24 cellular contexts compared by ENCODE assay signal in the genomic region with DNA sequence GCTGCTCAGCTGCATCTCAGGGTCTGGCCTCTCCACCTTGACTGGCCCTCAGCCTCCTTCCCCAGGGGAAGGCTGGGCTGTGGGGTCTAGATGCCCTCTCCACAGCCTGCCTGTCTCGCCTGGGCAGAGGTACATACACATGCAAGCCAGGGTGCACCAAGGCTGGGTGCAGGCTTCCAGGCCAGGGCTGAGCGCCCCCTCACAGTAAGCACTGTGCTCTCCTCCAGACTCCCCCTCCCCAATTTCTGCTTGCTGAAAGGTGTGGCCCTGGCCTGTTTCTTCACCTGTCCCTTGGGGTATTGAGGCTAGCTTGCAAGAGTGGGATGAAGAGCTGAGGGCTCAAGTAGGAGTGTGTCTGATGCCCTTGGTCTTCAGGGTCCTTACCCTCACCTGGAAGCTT. TPM values are rescaled to one million over a fixed set of nuclear protein-coding genes. Genes with fewer than 3 reads are reported as not detected.
A peak's percentile ranks its signal among the peaks of the same experiment; 100 is the strongest.
DNase-seq lines count a peak whose midpoint lies in the region; ATAC-seq and TF ChIP-seq lines count a peak whose summit lies in the region.
"Had no signal": no experiment of that assay in that cellular context is flagged by ENCODE, and none has a peak within 500 bp of the region (broad histone marks: within the 10 kb centered on the region; RNA-seq: fewer than 3 reads in every experiment).

No MANE protein-coding gene starts in this region.

- intact Hi-C loops in activated CD4-positive, alpha-beta T cell treated with anti-CD3 and anti-CD28 coated beads, Interleukin-2, amount 10 ng/mL, durations not matched to agents 24 days and 14 days (cut with micrococcal nuclease), result no loop called here

- no peak overlapping the region for H2BK12ac ChIP-seq in neuronal stem cell (ENCODE audit: low read length)

- TF ChIP-seq CTCF in DND-41 (IDR thresholded peaks at IDR 0.05; ENCODE audit: borderline replicate concordance, extremely low read depth, low read length, poor library complexity, severe bottlenecking), result no peak

- H4K8ac ChIP-seq in neuronal stem cell (ENCODE audit: low read depth, low read length), result no peak overlapping the region

- no peak overlapping the region for H3K27ac Mint-ChIP-seq in activated CD4-positive, alpha-beta T cell treated with anti-CD3 and anti-CD28 coated beads, Interleukin-2, amount 10 ng/mL, durations not matched to agents 24 days and 14 days
- H3K27ac Mint-ChIP-seq in central memory CD8-positive, alpha-beta T cell (ENCODE audit: low read depth), result peak overlapping the region; percentile 91
- H3K27ac Mint-ChIP-seq: activated naive CD4-positive, alpha-beta T cell treated with anti-CD3 and anti-CD28 coated beads, Interleukin-2, amount 10 ng/mL, durations not matched to agents 7 days and 5 days; stimulated activated naive CD8-positive, alpha-beta T cell treated with anti-CD3 and anti-CD28 coated beads, Interleukin-15, Interleukin-2, amounts not matched to agents 100 ng/mL and 50 ng/mL, for 24 hours; type B pancreatic cell had no signal

- H3K36me3 ChIP-seq in DND-41 (ENCODE audit: insufficient read depth, low read length), result peaks cover 46% of the 10 kb centered on the region
- H3K36me3 ChIP-seq in neuronal stem cell (replicated peaks in 1 of 2; ENCODE audit: control insufficient read depth in 2 of 2, insufficient read depth in 2 of 2, low read length in 2 of 2), result peaks cover 11 to 53% of the 10 kb centered on the region in 2 donors

- no peak for ATAC-seq in DND-41 (ENCODE audit: insufficient read depth, low read depth)
- no peak for ATAC-seq in central memory CD8-positive, alpha-beta T cell (replicated peaks; ENCODE audit: extremely low read depth, poor library complexity, severe bottlenecking)
- ATAC-seq in GM18519 (IDR thresholded peaks at IDR 0.05; ENCODE audit: low FRiP score, unreplicated experiment), result no peak
- ATAC-seq: left lung, SK-N-SH treated with all-trans-retinoic acid at 6 μM for 48 hours had no signal

- peaks cover 8% of the 10 kb centered on the region; the same call in 1 of the 2 replicates for H4K20me1 ChIP-seq in DND-41 (ENCODE audit: insufficient read depth, low read length)

- H3K23ac ChIP-seq in neuronal stem cell (ENCODE audit: low read depth, low read length, poor library complexity), result peak overlapping the region; percentile 9

- H2BK5ac ChIP-seq in neuronal stem cell (ENCODE audit: low read length), result no peak overlapping the region

- peak; percentile 55 for DNase-seq in activated CD4-positive, alpha-beta T cell treated with anti-CD3 and anti-CD28 coated beads, Interleukin-2, amount 10 ng/mL, durations not matched to agents 24 days and 14 days
- DNase-seq in activated CD4-positive, alpha-beta T cell treated with anti-CD3 and anti-CD28 coated beads for 4 hours, result no peak
- DNase-seq in DND-41, result no peak
- DNase-seq in central memory CD8-positive, alpha-beta T cell (ENCODE audit: low spot score in 2 of 2), result no peak
- DNase-seq in neuronal stem cell (ENCODE audit: low spot score), result no peak
- DNase-seq in cerebellar nuclear complex (lab: John Stamatoyannopoulos, UW), result no peak
- DNase-seq in stimulated activated naive CD4-positive, alpha-beta T cell treated with Interleukin-2 at 50 U/mL for 16 hours (lab: John Stamatoyannopoulos, UW), result no peak
- DNase-seq: activated naive CD4-positive, alpha-beta T cell treated with anti-CD3 and anti-CD28 coated beads, Interleukin-2, amount 10 ng/mL, durations not matched to agents 7 days and 5 days; activated T-cell treated with anti-CD3 and anti-CD28 coated beads, Interleukin-2, amount 50 U/mL, for 48 hours; Calu3; caudate nucleus; EL; immature natural killer cell; NCI-H1436; NCI-H510A; small intestine had no signal

- WGBS in neuronal stem cell (ENCODE audit: extremely low coverage in 2 of 2, insufficient read length in 2 of 2, insufficient replicate concordance in 1 of 2), 2 donors, result no CpG with 5 or more reads among the region's 2 CpGs

- H3K79me1 ChIP-seq in neuronal stem cell (ENCODE audit: low read depth, low read length), result peaks cover 4% of the 10 kb centered on the region

- H3K36me3 Mint-ChIP-seq in activated CD4-positive, alpha-beta T cell treated with anti-CD3 and anti-CD28 coated beads, Interleukin-2, amount 10 ng/mL, durations not matched to agents 24 days and 14 days (ENCODE audit: low read depth), result peaks cover 27% of the 10 kb centered on the region
- H3K36me3 Mint-ChIP-seq in central memory CD8-positive, alpha-beta T cell (ENCODE audit: insufficient read depth), result peaks cover 45% of the 10 kb centered on the region
- H3K36me3 Mint-ChIP-seq: immature natural killer cell, type B pancreatic cell had no signal

- H3K9me3 ChIP-seq in DND-41 (ENCODE audit: insufficient read depth, low read length, severe bottlenecking), result no peaks in the 10 kb centered on the region
- no peaks in the 10 kb centered on the region for H3K9me3 ChIP-seq in neuronal stem cell (replicated peaks in 1 of 2; ENCODE audit: control insufficient read depth in 2 of 2, insufficient read depth in 1 of 2, low read depth in 1 of 2, low read length in 2 of 2)
- H3K9me3 ChIP-seq: HAP-1, left lung had no signal

- H3K27me3 ChIP-seq in DND-41 (ENCODE audit: insufficient read depth, low read length, poor library complexity) (no peaks in the 10 kb centered on the region), neuronal stem cell (ENCODE audit: control insufficient read depth in 3 of 3, insufficient read depth in 3 of 3, low read depth in 1 of 3, low read length in 3 of 3) (no peaks in the 10 kb centered on the region)
- H3K27me3 ChIP-seq: hepatocyte, left lung had no signal

- no peak overlapping the region for H2AFZ ChIP-seq in DND-41 (ENCODE audit: low read depth, low read length)
- no peak overlapping the region for H2AFZ ChIP-seq in neuronal stem cell (ENCODE audit: low read length)
- H2AFZ ChIP-seq: hepatocyte had no signal

- H2BK120ac ChIP-seq in neuronal stem cell (ENCODE audit: low read depth, low read length), result no peak overlapping the region

- H2BK15ac ChIP-seq in neuronal stem cell (ENCODE audit: low read length), result no peak overlapping the region

- H3K27me3 Mint-ChIP-seq in activated CD4-positive, alpha-beta T cell treated with anti-CD3 and anti-CD28 coated beads, Interleukin-2, amount 10 ng/mL, durations not matched to agents 24 days and 14 days, result no peaks in the 10 kb centered on the region
- no peaks in the 10 kb centered on the region for H3K27me3 Mint-ChIP-seq in central memory CD8-positive, alpha-beta T cell
- H3K27me3 Mint-ChIP-seq: activated naive CD4-positive, alpha-beta T cell treated with anti-CD3 and anti-CD28 coated beads, Interleukin-2, amount 10 ng/mL, durations not matched to agents 7 days and 5 days; stimulated activated naive CD8-positive, alpha-beta T cell treated with anti-CD3 and anti-CD28 coated beads, Interleukin-15, Interleukin-2, amounts not matched to agents 100 ng/mL and 50 ng/mL, for 24 hours; type B pancreatic cell had no signal

- H4K91ac ChIP-seq in neuronal stem cell (ENCODE audit: low read depth, low read length, poor library complexity), result no peak overlapping the region

- H3K79me2 ChIP-seq in DND-41 (ENCODE audit: insufficient read depth, low read length), result no peaks in the 10 kb centered on the region
- H3K79me2 ChIP-seq: hepatocyte had no signal

- no peak overlapping the region for H3K14ac ChIP-seq in neuronal stem cell (ENCODE audit: low read length)

- H3K9me3 Mint-ChIP-seq in activated CD4-positive, alpha-beta T cell treated with anti-CD3 and anti-CD28 coated beads, Interleukin-2, amount 10 ng/mL, durations not matched to agents 24 days and 14 days, result no peaks in the 10 kb centered on the region
- H3K9me3 Mint-ChIP-seq in central memory CD8-positive, alpha-beta T cell, result no peaks in the 10 kb centered on the region
- H3K9me3 Mint-ChIP-seq: activated naive CD4-positive, alpha-beta T cell treated with anti-CD3 and anti-CD28 coated beads, Interleukin-2, amount 10 ng/mL, durations not matched to agents 7 days and 5 days; immature natural killer cell; neural crest cell; stimulated activated naive CD8-positive, alpha-beta T cell treated with anti-CD3 and anti-CD28 coated beads, Interleukin-15, Interleukin-2, amounts not matched to agents 100 ng/mL and 50 ng/mL, for 24 hours; type B pancreatic cell had no signal

- no peaks in the 10 kb centered on the region for H3K4me1 ChIP-seq in DND-41 (ENCODE audit: insufficient read depth, low read length)
- H3K4me1 ChIP-seq in neuronal stem cell (ENCODE audit: control insufficient read depth in 2 of 2, insufficient read depth in 1 of 2, low read depth in 1 of 2, low read length in 2 of 2), result peaks cover 0 to 12% of the 10 kb centered on the region in 2 donors
- H3K4me1 ChIP-seq: HAP-1 had no signal

- no peak overlapping the region for H2AK5ac ChIP-seq in neuronal stem cell (ENCODE audit: low read depth, low read length)

- H3K27ac ChIP-seq in DND-41 (ENCODE audit: low read length) (peak overlapping the region; percentile 14), neuronal stem cell (replicated peaks; ENCODE audit: low read length) (no peak overlapping the region)
- H3K27ac ChIP-seq: hepatocyte, left lung had no signal

- H3K4me2 ChIP-seq in DND-41 (ENCODE audit: insufficient read depth, low read length), result no peak overlapping the region
- no peak overlapping the region for H3K4me2 ChIP-seq in neuronal stem cell (ENCODE audit: insufficient read depth, low read length, poor library complexity, severe bottlenecking)
- H3K4me2 ChIP-seq: hepatocyte had no signal

- H3K18ac ChIP-seq in neuronal stem cell (ENCODE audit: low read length), result no peak overlapping the region

- H3K4me3 Mint-ChIP-seq in activated CD4-positive, alpha-beta T cell treated with anti-CD3 and anti-CD28 coated beads, Interleukin-2, amount 10 ng/mL, durations not matched to agents 24 days and 14 days, result no peak overlapping the region
- no peak overlapping the region for H3K4me3 Mint-ChIP-seq in central memory CD8-positive, alpha-beta T cell
- H3K4me3 Mint-ChIP-seq: activated naive CD4-positive, alpha-beta T cell treated with anti-CD3 and anti-CD28 coated beads, Interleukin-2, amount 10 ng/mL, durations not matched to agents 7 days and 5 days; immature natural killer cell; stimulated activated naive CD8-positive, alpha-beta T cell treated with anti-CD3 and anti-CD28 coated beads, Interleukin-15, Interleukin-2, amounts not matched to agents 100 ng/mL and 50 ng/mL, for 24 hours; type B pancreatic cell had no signal

- H3K9ac ChIP-seq in DND-41 (ENCODE audit: low read depth, low read length) (no peak overlapping the region), neuronal stem cell (ENCODE audit: low read depth, low read length, poor library complexity) (no peak overlapping the region)

- H3K4ac ChIP-seq in neuronal stem cell (ENCODE audit: low read length), result no peak overlapping the region

- no peaks in the 10 kb centered on the region for H3K4me1 Mint-ChIP-seq in activated CD4-positive, alpha-beta T cell treated with anti-CD3 and anti-CD28 coated beads, Interleukin-2, amount 10 ng/mL, durations not matched to agents 24 days and 14 days
- H3K4me1 Mint-ChIP-seq in central memory CD8-positive, alpha-beta T cell, result peaks cover 6% of the 10 kb centered on the region
- H3K4me1 Mint-ChIP-seq: activated naive CD4-positive, alpha-beta T cell treated with anti-CD3 and anti-CD28 coated beads, Interleukin-2, amount 10 ng/mL, durations not matched to agents 7 days and 5 days; immature natural killer cell had no signal

- H3K4me3 ChIP-seq in DND-41 (ENCODE audit: low read depth in 1 of 2, low read length in 2 of 2) (no peak overlapping the region), neuronal stem cell (ENCODE audit: low read length in 2 of 2) (no peak overlapping the region)
- H3K4me3 ChIP-seq: HAP-1, hepatocyte, left lung had no signal

RNA-seq across cellular contexts. Expression of gene RELT, which starts 22.5 kb away (rescaled TPM):
- total RNA-seq in activated CD4-positive, alpha-beta T cell treated with anti-CD3 and anti-CD28 coated beads, Interleukin-2, amount 10 ng/mL, durations not matched to agents 24 days and 14 days, result 35.0 and 38.5 TPM in 2 replicates
- polyA plus RNA-seq in neuronal stem cell (2013, experiment 1 of 2), result 6.6 TPM
- polyA plus RNA-seq in neuronal stem cell (2013, experiment 2 of 2), result 6.9 TPM
